In genomic region chrX:39734174-39734776, GRCh38 we compare ENCODE assay signal across 26 cellular contexts.
"Had no signal": no experiment of that assay in that cellular context is flagged by ENCODE, and none has a peak within 500 bp of the region (broad histone marks: within the 10 kb centered on the region; RNA-seq: fewer than 3 reads in every experiment).

No MANE protein-coding gene starts in this region.

- H3K9me3 ChIP-seq: colonic mucosa, esophagus muscularis mucosa, gastrocnemius medialis, mucosa of descending colon, pancreas, suprapubic skin, vagina had no signal

- H3K27ac ChIP-seq: colonic mucosa, dorsolateral prefrontal cortex, esophagus muscularis mucosa, gastrocnemius medialis, pancreas, suprapubic skin, vagina had no signal

- H3K36me3 ChIP-seq: colonic mucosa, esophagus muscularis mucosa, gastrocnemius medialis, pancreas, suprapubic skin, vagina had no signal

- H3K4me3 ChIP-seq: colonic mucosa, dorsolateral prefrontal cortex, esophagus muscularis mucosa, gastrocnemius medialis, mucosa of descending colon, pancreas, suprapubic skin, vagina had no signal

- DNase-seq: activated B cell treated with CpG ODN at 0.5 μM for 24 hours; activated CD4-positive, alpha-beta memory T cell treated with anti-CD3 and anti-CD28 coated beads for 36 hours; activated CD4-positive, alpha-beta T cell treated with anti-CD3 and anti-CD28 coated beads for 48 hours; activated effector memory CD4-positive, alpha-beta T cell treated with Interleukin-2 at 50 U/mL for 16 hours; activated naive CD4-positive, alpha-beta T cell treated with anti-CD3 and anti-CD28 coated beads for 36 hours; activated T-cell treated with anti-CD3 and anti-CD28 coated beads, Interleukin-2, amount 50 U/mL, for 72 hours; amygdala; colonic mucosa; dorsolateral prefrontal cortex; effector memory CD8-positive, alpha-beta T cell; gastrocnemius medialis; hippocampal formation; kidney glomerular epithelial cell; left ventricle myocardium superior; mesenchymal stem cell; mucosa of descending colon; nephron progenitor cell; pancreas; right cardiac atrium; stimulated activated CD4-positive, alpha-beta T cell treated with anti-CD3 and anti-CD28 coated beads, Interleukin-2, amount 100 ng/mL, for 24 hours; stimulated activated naive CD8-positive, alpha-beta T cell treated with anti-CD3 and anti-CD28 coated beads, Interleukin-15, amount 100 ng/mL, for 72 hours; trophoblast cell had no signal

- H3K4me1 ChIP-seq: colonic mucosa, vagina had no signal

- ATAC-seq: activated T-cell treated with anti-CD3 and anti-CD28 coated beads, Interleukin-2, amount 50 U/mL, for 72 hours; effector memory CD8-positive, alpha-beta T cell; gastrocnemius medialis; left ventricle myocardium superior; mucosa of descending colon; pancreas; right cardiac atrium; stimulated activated effector memory CD8-positive, alpha-beta T cell treated with anti-CD3 and anti-CD28 coated beads, Interleukin-12 subunit alpha, Interleukin-12 subunit beta, amount 100 ng/mL, for 72 hours; stimulated activated naive CD8-positive, alpha-beta T cell treated with anti-CD3 and anti-CD28 coated beads, Interleukin-15, amount 100 ng/mL, for 72 hours had no signal

- H3K27me3 ChIP-seq: colonic mucosa, esophagus muscularis mucosa, gastrocnemius medialis, pancreas, suprapubic skin, vagina had no signal
